ENCODE assay signal across 30 cellular contexts in the genomic region with DNA sequence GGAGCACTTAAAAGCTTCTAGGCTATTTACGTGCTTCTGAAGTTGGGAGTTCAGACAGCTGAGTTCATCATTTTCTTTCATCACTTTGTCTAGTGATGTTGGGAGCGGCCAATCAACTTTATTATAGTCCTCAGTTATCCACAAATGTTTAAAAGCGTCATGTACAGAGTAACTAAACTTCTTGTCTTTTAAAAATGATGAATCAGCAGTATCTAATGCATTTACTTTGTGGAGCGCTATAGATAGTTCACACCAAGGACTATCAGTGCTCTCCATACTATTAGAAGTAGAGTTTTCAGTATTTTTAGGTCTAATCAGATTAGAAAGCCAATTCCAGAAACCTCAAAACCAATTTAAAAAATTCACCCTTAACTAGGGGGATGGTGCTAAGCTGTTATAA.
"Had no signal": no experiment of that assay in that cellular context is flagged by ENCODE, and none has a peak within 500 bp of the region (broad histone marks: within the 10 kb centered on the region; RNA-seq: fewer than 3 reads in every experiment).

No MANE protein-coding gene starts in this region.

- H3K27ac ChIP-seq: left lung, lower lobe of right lung, pancreas, prostate gland, tibial nerve, uterus had no signal

- H3K27me3 ChIP-seq: left lung, pancreas, tibial nerve, uterus had no signal

- FAIRE-seq: islet of Langerhans, kidney, pancreas had no signal

- H3K4me2 ChIP-seq: smooth muscle cell had no signal

- H3K36me3 ChIP-seq: left lung, lower lobe of right lung, pancreas, prostate gland, tibial nerve, uterus had no signal

- DNase-seq: hypothalamus; immature natural killer cell; kidney; left colon; left lung; lower lobe of right lung; mammary epithelial cell; mesendoderm; midbrain; mucosa of descending colon; naive thymus-derived CD4-positive, alpha-beta T cell; nucleus accumbens; pancreas; posterior cingulate gyrus; retina; right cardiac atrium; stimulated activated CD4-positive, alpha-beta T cell treated with anti-CD3 and anti-CD28 coated beads, Interleukin-1b, Interleukin-23, amount 100 ng/mL, for 48 hours; stimulated activated CD4-positive, alpha-beta T cell treated with anti-CD3 and anti-CD28 coated beads, Interleukin-2, amount 100 ng/mL, for 48 hours; stimulated activated CD4-positive, alpha-beta T cell treated with anti-CD3 and anti-CD28 coated beads, Interleukin-4, amount 100 ng/mL, for 4 hours; stimulated activated CD8-positive, alpha-beta memory T cell treated with anti-CD3 and anti-CD28 coated beads, Interleukin-4, amount 100 ng/mL, for 48 hours; stimulated activated naive CD4-positive, alpha-beta T cell treated with Interleukin-2 at 50 U/mL for 16 hours; stimulated activated naive CD8-positive, alpha-beta T cell treated with anti-CD3 and anti-CD28 coated beads, Interleukin-15, amount 100 ng/mL, for 72 hours; substantia nigra; uterus had no signal

- H3K9me3 ChIP-seq: pancreas, prostate gland, uterus had no signal

- H3K4me3 ChIP-seq: left lung, lower lobe of right lung, mucosa of descending colon, pancreas, prostate gland, smooth muscle cell, tibial nerve, uterus had no signal

- H3K4me1 ChIP-seq: left lung, lower lobe of right lung, pancreas, prostate gland, tibial nerve, uterus had no signal

- ATAC-seq: left colon; left lung; lower lobe of right lung; mucosa of descending colon; naive thymus-derived CD4-positive, alpha-beta T cell; natural killer cell treated with Interleukin-12 subunit alpha and Interleukin-12 subunit beta and Interleukin-15 and Interleukin-18, amount 100 ng/mL, for 72 hours; pancreas; right cardiac atrium; stimulated activated memory B cell treated with anti-CD40 and anti-IgM and Interleukin-4, amounts not matched to agents 10 μg/mL and 1 μg/mL and 100 μg/mL, for 72 hours; stimulated activated naive CD8-positive, alpha-beta T cell treated with anti-CD3 and anti-CD28 coated beads, Interleukin-15, amount 100 ng/mL, for 72 hours had no signal
